In genomic region chr6:160730911-160731310, GRCh38 we compare ENCODE assay signal across 17 cellular contexts. TPM values are rescaled to one million over a fixed set of nuclear protein-coding genes. Genes with fewer than 3 reads are reported as not detected.
DNase-seq lines count a peak whose midpoint lies in the region; ATAC-seq and TF ChIP-seq lines count a peak whose summit lies in the region.
"Had no signal": no experiment of that assay in that cellular context is flagged by ENCODE, and none has a peak within 500 bp of the region (broad histone marks: within the 10 kb centered on the region; RNA-seq: fewer than 3 reads in every experiment).

No MANE protein-coding gene starts in this region.

- intact Hi-C loops in A673 (cut with micrococcal nuclease; ENCODE audit: unreplicated experiment): no loop called here

- H3K27me3 ChIP-seq in A673 (replicated peaks; ENCODE audit: insufficient read depth, low read depth, low read length, poor library complexity): peaks cover 3% of the 10 kb centered on the region
- H3K27me3 ChIP-seq: BLaER1 treated with 17β-estradiol and CSF1 and Interleukin-3, amounts not matched to agents 10 nM and 100 nM; hepatocyte had no signal

- no TSS peak for BruUV-seq in A673 (replicated peaks; lab: Mats Ljungman, UMichigan)

- CTCF ChIA-PET in A673 (lab: Charles Lee): no interaction called here

- H3K9me3 ChIP-seq in A673 (ENCODE audit: low read depth, low read length, poor library complexity, severe bottlenecking): no peaks in the 10 kb centered on the region
- H3K9me3 ChIP-seq: BLaER1 treated with 17β-estradiol and CSF1 and Interleukin-3, amounts not matched to agents 10 nM and 100 nM; psoas muscle; SJCRH30 had no signal

- POLR2A ChIA-PET in A673 (lab: Charles Lee; ENCODE audit: low non-redundant PET): no interaction called here

- no peaks in the 10 kb centered on the region for H3K36me3 ChIP-seq in A673 (ENCODE audit: insufficient read depth, low read length, poor library complexity, severe bottlenecking)
- H3K36me3 ChIP-seq: BLaER1 treated with 17β-estradiol and CSF1 and Interleukin-3, amounts not matched to agents 10 nM and 100 nM; SJCRH30 had no signal

- no peak overlapping the region for H3K27ac ChIP-seq in A673 (ENCODE audit: low read depth, low read length, poor library complexity, severe bottlenecking)
- H3K27ac ChIP-seq: BLaER1 treated with 17β-estradiol and CSF1 and Interleukin-3, amounts not matched to agents 10 nM and 100 nM; hepatocyte; psoas muscle; SJCRH30 had no signal

- TF ChIP-seq CTCF in A673 (conservative IDR thresholded peaks at IDR 0.05; ENCODE audit: low read depth, low read length) (peak; percentile 42), epithelial cell of esophagus (IDR thresholded peaks at IDR 0.05; ENCODE audit: insufficient read depth, low read depth, low read length, missing control alignments) (peak; percentile 23)

- H3K4me1 ChIP-seq in A673 (ENCODE audit: insufficient read depth, low read length, poor library complexity, severe bottlenecking): no peaks in the 10 kb centered on the region
- H3K4me1 ChIP-seq: BLaER1 treated with 17β-estradiol and CSF1 and Interleukin-3, amounts not matched to agents 10 nM and 100 nM; psoas muscle had no signal

- H3K4me3 ChIP-seq in A673 (ENCODE audit: low read depth, low read length, poor library complexity, severe bottlenecking) (no peak overlapping the region), epithelial cell of esophagus (ENCODE audit: low read length) (no peak overlapping the region)
- H3K4me3 ChIP-seq: BLaER1 treated with 17β-estradiol and CSF1 and Interleukin-3, amounts not matched to agents 10 nM and 100 nM; hepatocyte; psoas muscle; SJCRH30 had no signal

- DNase-seq in A673 (ENCODE audit: low spot score) (peak; percentile 15), OCI-M1 (lab: John Stamatoyannopoulos, UW) (peak; percentile 23), epithelial cell of esophagus (ENCODE audit: low read depth) (no peak), NCI-H187 (lab: John Stamatoyannopoulos, UW) (no peak), T-helper 2 cell (no peak), GM19238 (ENCODE audit: insufficient read length, low spot score) (no peak)
- DNase-seq: activated CD4-positive, alpha-beta T cell treated with anti-CD3 and anti-CD28 coated beads, Interleukin-2, amount 50 U/mL, for 1 hour; activated naive CD4-positive, alpha-beta T cell treated with anti-CD3 and anti-CD28 coated beads, Interleukin-2, amount 10 ng/mL, durations not matched to agents 7 days and 5 days; mesenchymal stem cell; psoas muscle; substantia nigra had no signal

- ATAC-seq in GM19438 (IDR thresholded peaks at IDR 0.05; ENCODE audit: low read depth, unreplicated experiment) (peak; percentile 37), HG02642 (IDR thresholded peaks at IDR 0.05; ENCODE audit: poor library complexity, unreplicated experiment) (no peak)
- ATAC-seq: psoas muscle had no signal

RNA-seq across cellular contexts. Expression of gene PLG, which starts 28.9 kb away (rescaled TPM):
- total RNA-seq in A673 (2021): not detected in 2 replicates
- total RNA-seq: dermis microvascular lymphatic vessel endothelial cell had no signal

Comparison
In these comparisons a context has a peak if more than half of its experiments do, and no peak if none do; other contexts are left out.
1. DNase-seq: peak in A673 (single experiment) and OCI-M1 (single experiment); none in epithelial cell of esophagus (single experiment), NCI-H187 (0 of 2), T-helper 2 cell (0 of 5) and GM19238 (single experiment).